9 cellular contexts compared by ENCODE assay signal in genomic region chr20:4720121-4720976, GRCh38. TPM values are rescaled to one million over a fixed set of nuclear protein-coding genes. Genes with fewer than 3 reads are reported as not detected.
DNase-seq lines count a peak whose midpoint lies in the region; ATAC-seq, FAIRE-seq and TF ChIP-seq lines count a peak whose summit lies in the region.
"Had no signal": no experiment of that assay in that cellular context is flagged by ENCODE, and none has a peak within 500 bp of the region (broad histone marks: within the 10 kb centered on the region; RNA-seq: fewer than 3 reads in every experiment).

No MANE protein-coding gene starts in this region.

- no peaks in the 10 kb centered on the region for H4K20me1 ChIP-seq in endothelial cell of umbilical vein (replicated peaks; ENCODE audit: control insufficient read depth, extremely low read depth, insufficient read depth, low read length)

- peak; percentile 96 for FAIRE-seq in endothelial cell of umbilical vein (lab: Jason Lieb, UNC)

- intact Hi-C loops in endothelial cell of umbilical vein (cut with micrococcal nuclease): loop anchor here (1.0 kb wide), 2 partner anchors 106 to 113 kb away; no protein-coding TSS in a partner anchor

- no TSS peak for BruUV-seq in endothelial cell of umbilical vein (replicated peaks; lab: Mats Ljungman, UMichigan)

- no peaks in the 10 kb centered on the region for H3K36me3 ChIP-seq in NT2/D1 (ENCODE audit: insufficient read depth, insufficient read length, low read length)
- H3K36me3 ChIP-seq in endothelial cell of umbilical vein (ENCODE audit: control insufficient read depth in 2 of 2, extremely low read depth in 1 of 2, insufficient read depth in 2 of 2, low read length in 2 of 2): no peaks in the 10 kb centered on the region
- H3K36me3 ChIP-seq: neutrophil had no signal

- dilution Hi-C loops in endothelial cell of umbilical vein (cut with MboI; ENCODE audit: extremely low pct_ligation_motif_present, low sequenced_read_pairs): no loop called here

- H3K27me3 ChIP-seq in NT2/D1 (ENCODE audit: insufficient read depth, insufficient read length) (no peaks in the 10 kb centered on the region), endothelial cell of umbilical vein (ENCODE audit: control insufficient read depth in 2 of 2, insufficient read depth in 2 of 2, low read length in 2 of 2) (peaks cover 3 to 6% of the 10 kb centered on the region in 2 experiments)

- POLR2A ChIA-PET in endothelial cell of umbilical vein (lab: Charles Lee): no interaction called here

- H3K9me3 ChIP-seq in NT2/D1 (ENCODE audit: insufficient read depth, low read length): no peaks in the 10 kb centered on the region
- H3K9me3 ChIP-seq in endothelial cell of umbilical vein (replicated peaks; ENCODE audit: control insufficient read depth, insufficient read depth, low read length): no peaks in the 10 kb centered on the region
- H3K9me3 ChIP-seq: neutrophil had no signal

- peak; percentile 93 for ATAC-seq in GM19397 (IDR thresholded peaks at IDR 0.05; ENCODE audit: unreplicated experiment)
- ATAC-seq in HG03520 (IDR thresholded peaks at IDR 0.05; ENCODE audit: unreplicated experiment): peak; percentile 88

- H3K9me1 ChIP-seq in endothelial cell of umbilical vein (replicated peaks; ENCODE audit: control insufficient read depth, extremely low read depth, insufficient read depth, low read length): no peaks in the 10 kb centered on the region

- no peaks in the 10 kb centered on the region for H3K79me2 ChIP-seq in endothelial cell of umbilical vein (ENCODE audit: control insufficient read depth, insufficient read depth, low read length)

- H3K4me3 ChIP-seq in NT2/D1 (ENCODE audit: insufficient read length, low read depth) (no peak overlapping the region), endothelial cell of umbilical vein (replicated peaks in 1 of 3; ENCODE audit: insufficient read depth in 1 of 3, low read depth in 1 of 3, low read length in 3 of 3) (no peak overlapping the region)

- H3K4me2 ChIP-seq in endothelial cell of umbilical vein (ENCODE audit: insufficient read depth, low read length): no peak overlapping the region

- H3K9ac ChIP-seq in NT2/D1 (ENCODE audit: insufficient read length, low read depth): peak overlapping the region; percentile 9
- no peak overlapping the region for H3K9ac ChIP-seq in endothelial cell of umbilical vein (replicated peaks; ENCODE audit: extremely low read depth, insufficient read depth, low read length)

- peak; percentile 60 to 74 for TF ChIP-seq CTCF in endothelial cell of umbilical vein (IDR thresholded peaks at IDR 0.05; ENCODE audit: extremely low read depth in 1 of 2, insufficient read depth in 1 of 2, low read depth in 1 of 2, low read length in 2 of 2)

- no peaks in the 10 kb centered on the region for H3K4me1 ChIP-seq in NT2/D1 (ENCODE audit: insufficient read depth, insufficient read length)
- H3K4me1 ChIP-seq in endothelial cell of umbilical vein (ENCODE audit: control insufficient read depth, extremely low read depth, insufficient read depth, low read length): no peaks in the 10 kb centered on the region

- H2AFZ ChIP-seq in endothelial cell of umbilical vein (ENCODE audit: low read depth, low read length): no peak overlapping the region

- DNase-seq in CMK (ENCODE audit: low read depth): peak; percentile 24
- peak; percentile 89 for DNase-seq in NT2/D1 (ENCODE audit: low read depth, low spot score)
- peak; percentile 62 for DNase-seq in activated CD8-positive, alpha-beta memory T cell treated with anti-CD3 and anti-CD28 coated beads, Interleukin-2, amount 50 U/mL, for 24 hours (ENCODE audit: extremely low read depth)
- DNase-seq in endothelial cell of umbilical vein (ENCODE audit: low read depth, low spot score): peak; percentile 69
- DNase-seq in mucosa of gallbladder (ENCODE audit: low spot score): peak; percentile 82
- DNase-seq in stimulated activated CD8-positive, alpha-beta memory T cell treated with anti-CD3 and anti-CD28 coated beads, Interleukin-4, amount 100 ng/mL, for 48 hours: peak; percentile 82

- no peak overlapping the region for H3K27ac ChIP-seq in endothelial cell of umbilical vein (ENCODE audit: insufficient read depth, low read depth, low read length)
- H3K27ac ChIP-seq: neutrophil had no signal

- TF ChIP-seq POLR2A in endothelial cell of umbilical vein (IDR thresholded peaks at IDR 0.05; ENCODE audit: low read depth, low read length): no peak

- CTCF ChIA-PET in endothelial cell of umbilical vein (lab: Charles Lee): interaction anchor here (0.9 to 12.7 kb wide), 15 partner anchors 13 to 495 kb away, joined by 3 to 272 read pairs (median 5); no protein-coding TSS in a partner anchor

TF ChIP-seq in endothelial cell of umbilical vein, 7 proteins besides CTCF, POLR2A, EP300 and RAD21:
- TF ChIP-seq, protein P1, sequence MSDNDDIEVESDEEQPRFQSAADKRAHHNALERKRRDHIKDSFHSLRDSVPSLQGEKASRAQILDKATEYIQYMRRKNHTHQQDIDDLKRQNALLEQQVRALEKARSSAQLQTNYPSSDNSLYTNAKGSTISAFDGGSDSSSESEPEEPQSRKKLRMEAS (IDR thresholded peaks at IDR 0.05; ENCODE audit: insufficient read depth, insufficient read length): no peak
- no peak for TF ChIP-seq MYC (IDR thresholded peaks at IDR 0.05; ENCODE audit: low read depth, low read length)
- no peak for TF ChIP-seq JUN (IDR thresholded peaks at IDR 0.05; ENCODE audit: borderline replicate concordance, insufficient read depth, insufficient read length, low read depth)
- no peak for TF ChIP-seq POLR2AphosphoS5 (IDR thresholded peaks at IDR 0.05; ENCODE audit: insufficient read depth, low read depth, low read length)
- no peak for TF ChIP-seq EZH2 (IDR thresholded peaks at IDR 0.05; ENCODE audit: borderline replicate concordance, low read depth, low read length, severe bottlenecking)
- no peak for TF ChIP-seq FOS (IDR thresholded peaks at IDR 0.05; ENCODE audit: borderline replicate concordance, insufficient read depth, low read length)

RNA-seq across cellular contexts. Expression of gene PRND, which starts 1.4 kb away (rescaled TPM):
- total RNA-seq in endothelial cell of umbilical vein (0.18 and 0.28 TPM in 2 replicates), mucosa of gallbladder (not detected)
- polyA plus RNA-seq in endothelial cell of umbilical vein: not detected in 2 replicates
- 0.01 TPM in 1 of 2 replicates, not detected in the other for polyA plus RNA-seq in endothelial cell of umbilical vein (2011; cell fraction: cytosol; rRNA removed)
- not detected in 2 replicates for polyA plus RNA-seq in endothelial cell of umbilical vein (2011; cell fraction: nucleus; rRNA removed)
- not detected in 2 replicates for polyA plus RNA-seq in endothelial cell of umbilical vein (2012)
- 0.07 TPM in 1 of 2 replicates, not detected in the other for polyA minus RNA-seq in endothelial cell of umbilical vein
- not detected for polyA minus RNA-seq in endothelial cell of umbilical vein (2011; cell fraction: cytosol; rRNA and poly(A)+ RNA removed)
- polyA minus RNA-seq in endothelial cell of umbilical vein (2011; cell fraction: nucleus; rRNA and poly(A)+ RNA removed): not detected in 2 replicates

RNA-seq across cellular contexts. Expression of gene PRNP, which starts 34.1 kb away (rescaled TPM):
- total RNA-seq in endothelial cell of umbilical vein: 74.4 and 83.0 TPM in 2 replicates
- 93.4 and 96.4 TPM in 2 replicates for polyA plus RNA-seq in endothelial cell of umbilical vein
- 93.5 and 94.5 TPM in 2 replicates for polyA plus RNA-seq in endothelial cell of umbilical vein (2011; cell fraction: cytosol; rRNA removed)
- polyA plus RNA-seq in endothelial cell of umbilical vein (2011; cell fraction: nucleus; rRNA removed): 42.0 and 49.8 TPM in 2 replicates
- polyA plus RNA-seq in endothelial cell of umbilical vein (2012): 108 and 122 TPM in 2 replicates
- 170 and 175 TPM in 2 replicates for polyA minus RNA-seq in endothelial cell of umbilical vein
- polyA minus RNA-seq in endothelial cell of umbilical vein (2011; cell fraction: cytosol; rRNA and poly(A)+ RNA removed): 49.5 TPM
- 21.2 and 32.1 TPM in 2 replicates for polyA minus RNA-seq in endothelial cell of umbilical vein (2011; cell fraction: nucleus; rRNA and poly(A)+ RNA removed)
- total RNA-seq in mucosa of gallbladder: 115 TPM

Comparison
In these comparisons a context has a peak if more than half of its experiments do, and no peak if none do; other contexts are left out.
1. DNase-seq: peak in every context shown above with its lines; median percentile 89 in NT2/D1; 82 in mucosa of gallbladder; 82 in stimulated activated CD8-positive, alpha-beta memory T cell treated with anti-CD3 and anti-CD28 coated beads, Interleukin-4, amount 100 ng/mL, for 48 hours; 69 in endothelial cell of umbilical vein; 62 in activated CD8-positive, alpha-beta memory T cell treated with anti-CD3 and anti-CD28 coated beads, Interleukin-2, amount 50 U/mL, for 24 hours; 24 in CMK.